30 cellular contexts compared by ENCODE assay signal in genomic region chr3:49383387-49383786, GRCh38. TPM values are rescaled to one million over a fixed set of nuclear protein-coding genes. Genes with fewer than 3 reads are reported as not detected.
DNase-seq lines count a peak whose midpoint lies in the region; ATAC-seq and TF ChIP-seq lines count a peak whose summit lies in the region.
"Had no signal": no experiment of that assay in that cellular context is flagged by ENCODE, and none has a peak within 500 bp of the region (broad histone marks: within the 10 kb centered on the region; RNA-seq: fewer than 3 reads in every experiment).

No MANE protein-coding gene starts in this region.

- H3K27me3 Mint-ChIP-seq in MCF 10A (ENCODE audit: insufficient read depth, unreplicated experiment) (no peaks in the 10 kb centered on the region), type B pancreatic cell (no peaks in the 10 kb centered on the region)
- H3K27me3 Mint-ChIP-seq in effector memory CD8-positive, alpha-beta T cell, result no peaks in the 10 kb centered on the region
- H3K27me3 Mint-ChIP-seq in natural killer cell treated with Interleukin-12 subunit alpha and Interleukin-12 subunit beta and Interleukin-15 and Interleukin-18, amount 100 ng/mL, for 72 hours, result no peaks in the 10 kb centered on the region
- H3K27me3 Mint-ChIP-seq: stimulated activated memory B cell treated with anti-CD40 and anti-IgM and Interleukin-4, amounts not matched to agents 10 μg/mL and 1 μg/mL and 100 μg/mL, for 72 hours had no signal

- no peak overlapping the region for H3K4me3 Mint-ChIP-seq in MCF 10A (ENCODE audit: unreplicated experiment)
- H3K4me3 Mint-ChIP-seq in effector memory CD8-positive, alpha-beta T cell, result peak overlapping the region; percentile 29 to 34
- H3K4me3 Mint-ChIP-seq in natural killer cell treated with Interleukin-12 subunit alpha and Interleukin-12 subunit beta and Interleukin-15 and Interleukin-18, amount 100 ng/mL, for 72 hours, result no peak overlapping the region
- H3K4me3 Mint-ChIP-seq in type B pancreatic cell, result no peak overlapping the region
- H3K4me3 Mint-ChIP-seq: nephron; stimulated activated memory B cell treated with anti-CD40 and anti-IgM and Interleukin-4, amounts not matched to agents 10 μg/mL and 1 μg/mL and 100 μg/mL, for 72 hours had no signal

- peaks cover 0 to 4% of the 10 kb centered on the region in 2 donors for H3K4me1 ChIP-seq in breast epithelium

- H3K4me3 ChIP-seq in breast epithelium, result no peak overlapping the region
- H3K4me3 ChIP-seq: left lung, right lobe of liver, vagina had no signal

- ATAC-seq in effector memory CD8-positive, alpha-beta T cell (replicated peaks), result no peak
- ATAC-seq in natural killer cell treated with Interleukin-12 subunit alpha and Interleukin-12 subunit beta and Interleukin-15 and Interleukin-18, amount 100 ng/mL, for 72 hours, result no peak
- ATAC-seq in GM21381 (IDR thresholded peaks at IDR 0.05; ENCODE audit: unreplicated experiment), result no peak
- ATAC-seq: left lung; PC-3; right lobe of liver; Right ventricle myocardium inferior; stimulated activated memory B cell treated with anti-CD40 and anti-IgM and Interleukin-4, amounts not matched to agents 10 μg/mL and 1 μg/mL and 100 μg/mL, for 72 hours had no signal

- TF ChIP-seq CTCF in MCF 10A (IDR thresholded peaks at IDR 0.05; ENCODE audit: unreplicated experiment) (no peak), breast epithelium (IDR thresholded peaks at IDR 0.05) (no peak), type B pancreatic cell (conservative IDR thresholded peaks at IDR 0.05) (no peak)

- H3K36me3 Mint-ChIP-seq in MCF 10A (ENCODE audit: insufficient read depth, unreplicated experiment), result peaks cover 12% of the 10 kb centered on the region
- peaks cover 36% of the 10 kb centered on the region for H3K36me3 Mint-ChIP-seq in effector memory CD8-positive, alpha-beta T cell (ENCODE audit: insufficient read depth)
- H3K36me3 Mint-ChIP-seq in natural killer cell treated with Interleukin-12 subunit alpha and Interleukin-12 subunit beta and Interleukin-15 and Interleukin-18, amount 100 ng/mL, for 72 hours, result peaks cover 3% of the 10 kb centered on the region
- H3K36me3 Mint-ChIP-seq in type B pancreatic cell, result peaks cover 11% of the 10 kb centered on the region

- CTCF ChIA-PET in MCF 10A (lab: Yijun Ruan, JAX), result no interaction called here

- no peak overlapping the region for H3K27ac ChIP-seq in breast epithelium
- H3K27ac ChIP-seq: C4-2B, left lung, right lobe of liver, vagina, VCaP had no signal

- no peaks in the 10 kb centered on the region for H3K27me3 ChIP-seq in breast epithelium
- H3K27me3 ChIP-seq: left lung, right lobe of liver, vagina had no signal

- H3K9me3 Mint-ChIP-seq in MCF 10A (ENCODE audit: unreplicated experiment) (no peaks in the 10 kb centered on the region), type B pancreatic cell (no peaks in the 10 kb centered on the region)
- no peaks in the 10 kb centered on the region for H3K9me3 Mint-ChIP-seq in effector memory CD8-positive, alpha-beta T cell
- H3K9me3 Mint-ChIP-seq in natural killer cell treated with Interleukin-12 subunit alpha and Interleukin-12 subunit beta and Interleukin-15 and Interleukin-18, amount 100 ng/mL, for 72 hours, result no peaks in the 10 kb centered on the region
- H3K9me3 Mint-ChIP-seq: nephron had no signal

- POLR2A ChIA-PET in MCF 10A (lab: Yijun Ruan, JAX), result no interaction called here

- BruUV-seq in MCF 10A (replicated peaks; lab: Mats Ljungman, UMichigan), result no TSS peak

- TF ChIP-seq POLR2A in breast epithelium (IDR thresholded peaks at IDR 0.05), result no peak

- H3K27ac Mint-ChIP-seq in MCF 10A (ENCODE audit: low read depth, unreplicated experiment), result peak overlapping the region; percentile 27
- H3K27ac Mint-ChIP-seq in effector memory CD8-positive, alpha-beta T cell, result peak overlapping the region; percentile 74 to 80
- H3K27ac Mint-ChIP-seq in natural killer cell treated with Interleukin-12 subunit alpha and Interleukin-12 subunit beta and Interleukin-15 and Interleukin-18, amount 100 ng/mL, for 72 hours, result peak overlapping the region; percentile 33 to 36
- H3K27ac Mint-ChIP-seq in type B pancreatic cell, result peak overlapping the region; percentile 51
- H3K27ac Mint-ChIP-seq: stimulated activated memory B cell treated with anti-CD40 and anti-IgM and Interleukin-4, amounts not matched to agents 10 μg/mL and 1 μg/mL and 100 μg/mL, for 72 hours had no signal

- intact Hi-C loops in MCF 10A (cut with micrococcal nuclease) (loop anchor here (2.0 kb wide), 1 partner anchor 65 kb away; no protein-coding TSS in a partner anchor), breast epithelium (cut with DNase I; ENCODE audit: low total_unique reads) (no loop called here)

- no peak for DNase-seq in MCF 10A (ENCODE audit: unreplicated experiment)
- no peak for DNase-seq in breast epithelium (ENCODE audit: low spot score in 2 of 2)
- DNase-seq in effector memory CD8-positive, alpha-beta T cell, result no peak
- DNase-seq in natural killer cell treated with Interleukin-12 subunit alpha and Interleukin-12 subunit beta and Interleukin-15 and Interleukin-18, amount 100 ng/mL, for 72 hours (ENCODE audit: low spot score), result no peak
- DNase-seq in type B pancreatic cell (ENCODE audit: extremely low spot score, unreplicated experiment), result no peak
- no peak for DNase-seq in GF-D8 (lab: John Stamatoyannopoulos, UW)
- DNase-seq in NCI-H1048 (lab: John Stamatoyannopoulos, UW), result no peak
- DNase-seq: activated CD4-positive, alpha-beta T cell treated with anti-CD3 and anti-CD28 coated beads, Interleukin-2, amount 50 U/mL, for 48 hours; activated gamma-delta T cell treated with Interleukin-2 at 50 U/mL for 16 hours; amygdala; cortex of kidney; HCEC 1CT; hypothalamus; left lung; NCI-H1092 treated with DMSO at 0.1 percent for 48 hours; NCI-H1930; NCI-H526; NK-92 treated with Interleukin-12 subunit alpha and Interleukin-12 subunit beta, amount 100 ng/mL, for 24 hours; PC-3; right lobe of liver; stimulated activated CD4-positive, alpha-beta T cell treated with anti-CD3 and anti-CD28 coated beads, Interleukin-12 subunit alpha, Interleukin-12 subunit beta, amount 100 ng/mL, for 4 hours; stimulated activated CD4-positive, alpha-beta T cell treated with anti-CD3 and anti-CD28 coated beads, Interleukin-4, amount 100 ng/mL, for 24 hours; T-helper 9 cell had no signal

- H3K9me3 ChIP-seq in breast epithelium, result no peaks in the 10 kb centered on the region
- H3K9me3 ChIP-seq: left lung, right lobe of liver, vagina had no signal

- H3K36me3 ChIP-seq in breast epithelium, result no peaks in the 10 kb centered on the region
- H3K36me3 ChIP-seq: left lung, right lobe of liver, vagina had no signal

- H3K4me1 Mint-ChIP-seq in MCF 10A (ENCODE audit: insufficient read depth, unreplicated experiment), result peaks cover 17% of the 10 kb centered on the region
- peaks cover 45 to 63% of the 10 kb centered on the region in 2 donors for H3K4me1 Mint-ChIP-seq in effector memory CD8-positive, alpha-beta T cell (ENCODE audit: low read depth in 2 of 2)
- H3K4me1 Mint-ChIP-seq in natural killer cell treated with Interleukin-12 subunit alpha and Interleukin-12 subunit beta and Interleukin-15 and Interleukin-18, amount 100 ng/mL, for 72 hours (ENCODE audit: low read depth in 2 of 2), result peaks cover 45 to 49% of the 10 kb centered on the region in 2 donors
- H3K4me1 Mint-ChIP-seq in type B pancreatic cell (ENCODE audit: unreplicated experiment), result no peaks in the 10 kb centered on the region

RNA-seq across cellular contexts. Expression of gene GPX1, which starts 25.2 kb away (rescaled TPM):
- total RNA-seq in MCF 10A (2022) (576 and 589 TPM in 2 replicates), breast epithelium (100 to 1,000 TPM; 205 to 653 (median 275) TPM), type B pancreatic cell (ENCODE audit: low replicate concordance) (114 and 132 TPM in 2 replicates)
- total RNA-seq in natural killer cell treated with Interleukin-12 subunit alpha and Interleukin-12 subunit beta and Interleukin-15 and Interleukin-18, amount 100 ng/mL, for 72 hours, result 100 to 1,000 TPM in 1 of 2 donors, 10 to 100 TPM in 1; 95.4 to 107 TPM

RNA-seq across cellular contexts. Expression of gene RHOA, which starts 28.4 kb away (rescaled TPM):
- total RNA-seq in MCF 10A (2022) (273 and 298 TPM in 2 replicates), breast epithelium (100 to 1,000 TPM; 314 to 686 (median 317) TPM), type B pancreatic cell (ENCODE audit: low replicate concordance) (300 and 325 TPM in 2 replicates)
- total RNA-seq in natural killer cell treated with Interleukin-12 subunit alpha and Interleukin-12 subunit beta and Interleukin-15 and Interleukin-18, amount 100 ng/mL, for 72 hours, result 100 to 1,000 TPM; 436 to 448 TPM

RNA-seq across cellular contexts. Expression of gene TCTA, which starts 28.8 kb away (rescaled TPM):
- total RNA-seq in MCF 10A (2022), result 14.0 and 17.2 TPM in 2 replicates
- total RNA-seq in breast epithelium, result 10 to 100 TPM; 22.6 to 29.0 (median 25.9) TPM
- 10 to 100 TPM; 20.5 to 21.1 TPM for total RNA-seq in natural killer cell treated with Interleukin-12 subunit alpha and Interleukin-12 subunit beta and Interleukin-15 and Interleukin-18, amount 100 ng/mL, for 72 hours
- total RNA-seq in type B pancreatic cell (ENCODE audit: low replicate concordance), result 25.0 and 31.4 TPM in 2 replicates

RNA-seq across cellular contexts. Expression of gene AMT, which starts 38.9 kb away (rescaled TPM):
- total RNA-seq in MCF 10A (2022) (3.7 and 4.9 TPM in 2 replicates), breast epithelium (1 to 10 TPM; 2.7 to 8.3 (median 3.6) TPM), type B pancreatic cell (ENCODE audit: low replicate concordance) (12.5 and 21.6 TPM in 2 replicates)
- total RNA-seq in natural killer cell treated with Interleukin-12 subunit alpha and Interleukin-12 subunit beta and Interleukin-15 and Interleukin-18, amount 100 ng/mL, for 72 hours, result 1 to 10 TPM; 4.4 to 6.0 TPM

RNA-seq across cellular contexts. Expression of gene USP4, which starts 43.5 kb away (rescaled TPM):
- 52.6 and 54.1 TPM in 2 replicates for total RNA-seq in MCF 10A (2022)
- total RNA-seq in breast epithelium, result 10 to 100 TPM; 26.3 to 32.8 (median 29.9) TPM
- total RNA-seq in natural killer cell treated with Interleukin-12 subunit alpha and Interleukin-12 subunit beta and Interleukin-15 and Interleukin-18, amount 100 ng/mL, for 72 hours, result 100 to 1,000 TPM in 1 of 2 donors, 10 to 100 TPM in 1; 90.9 to 105 TPM
- 48.1 and 48.8 TPM in 2 replicates for total RNA-seq in type B pancreatic cell (ENCODE audit: low replicate concordance)

Comparison
In these comparisons a context has a peak if more than half of its experiments do, and no peak if none do; other contexts are left out.
1. H3K27ac Mint-ChIP-seq: peak in every context shown above with its lines; median percentile 77 in effector memory CD8-positive, alpha-beta T cell; 51 in type B pancreatic cell; 34 in natural killer cell treated with Interleukin-12 subunit alpha and Interleukin-12 subunit beta and Interleukin-15 and Interleukin-18, amount 100 ng/mL, for 72 hours; 27 in MCF 10A.
2. H3K4me3 Mint-ChIP-seq: peak in effector memory CD8-positive, alpha-beta T cell (2 of 2); none in MCF 10A (single experiment), natural killer cell treated with Interleukin-12 subunit alpha and Interleukin-12 subunit beta and Interleukin-15 and Interleukin-18, amount 100 ng/mL, for 72 hours (single experiment) and type B pancreatic cell (single experiment).